ENCODE assay signal across 21 cellular contexts in genomic region chr4:165524532-165525190, GRCh38.
DNase-seq lines count a peak whose midpoint lies in the region; ATAC-seq, FAIRE-seq and TF ChIP-seq lines count a peak whose summit lies in the region.
"Had no signal": no experiment of that assay in that cellular context is flagged by ENCODE, and none has a peak within 500 bp of the region (broad histone marks: within the 10 kb centered on the region; RNA-seq: fewer than 3 reads in every experiment).

No MANE protein-coding gene starts in this region.

- no peak overlapping the region for H3K4me3 ChIP-seq in cardiac fibroblast (replicated peaks in 1 of 2; ENCODE audit: low read depth in 2 of 2, low read length in 2 of 2)
- H3K4me3 ChIP-seq: GM12878, SK-N-MC had no signal

- FAIRE-seq in HTR-8/SVneo (lab: Jason Lieb, UNC) = no peak
- FAIRE-seq: GM12878, GM19239 had no signal

- CTCF ChIA-PET in RWPE1 (lab: Yijun Ruan, JAX) = no interaction called here

- intact Hi-C loops in Right ventricle myocardium inferior (cut with DNase I) = no loop called here
- intact Hi-C loops in cardiac septum (cut with DNase I) = no loop called here
- intact Hi-C loops in left ventricle myocardium superior (cut with micrococcal nuclease) = no loop called here

- POLR2A ChIA-PET in RWPE1 (lab: Yijun Ruan, JAX; ENCODE audit: low non-redundant PET) = no interaction called here

- DNase-seq in Right ventricle myocardium inferior (ENCODE audit: missing footprints) (no peak), cardiac septum (ENCODE audit: low spot score) (no peak), cardiac fibroblast (ENCODE audit: low read depth in 2 of 2) (peak; percentile 29 to 86), left ventricle myocardium superior (no peak), HTR-8/SVneo (ENCODE audit: insufficient read length, low spot score) (no peak), RWPE1 (ENCODE audit: low spot score) (no peak), DMS153 treated with DMSO at 0.1 percent for 48 hours (lab: John Stamatoyannopoulos, UW; ENCODE audit: unreplicated experiment) (no peak)
- DNase-seq: GF-D8, GOT3, NCI-H1048, NCI-H1436, NCI-H2029, NCI-H2171, NCI-H446, NCI-H526 treated with DMSO at 0.1 percent for 48 hours had no signal

- H3K27ac ChIP-seq in RWPE1 = no peak overlapping the region
- H3K27ac ChIP-seq: KMS-11, SK-N-MC had no signal

- TF ChIP-seq CTCF in cardiac fibroblast (IDR thresholded peaks at IDR 0.05; ENCODE audit: low read depth, low read length) (no peak), RWPE1 (conservative IDR thresholded peaks at IDR 0.05; ENCODE audit: low read depth) (no peak)

- ATAC-seq in Right ventricle myocardium inferior (peak; percentile 59), left ventricle myocardium superior (peak; percentile 68)
- ATAC-seq: GM12878, HCT116, Panc1 had no signal

Comparison
In these comparisons a context has a peak if more than half of its experiments do, and no peak if none do; other contexts are left out.
1. DNase-seq: peak in cardiac fibroblast (2 of 2); none in Right ventricle myocardium inferior (single experiment), cardiac septum (single experiment), left ventricle myocardium superior (single experiment), HTR-8/SVneo (single experiment), RWPE1 (single experiment) and DMS153 treated with DMSO at 0.1 percent for 48 hours (single experiment).